Comparison of ENCODE assay signal across 13 cellular contexts in genomic region chr13:32731576-32731975, GRCh38.
DNase-seq lines count a peak whose midpoint lies in the region; ATAC-seq and TF ChIP-seq lines count a peak whose summit lies in the region.
"Had no signal": no experiment of that assay in that cellular context is flagged by ENCODE, and none has a peak within 500 bp of the region (broad histone marks: within the 10 kb centered on the region; RNA-seq: fewer than 3 reads in every experiment).

No MANE protein-coding gene starts in this region.

- no peaks in the 10 kb centered on the region for H3K27me3 Mint-ChIP-seq in MCF 10A (ENCODE audit: insufficient read depth, unreplicated experiment)
- H3K27me3 Mint-ChIP-seq in activated CD4-positive, alpha-beta memory T cell treated with anti-CD3 and anti-CD28 coated beads, Interleukin-2, amount 10 ng/mL, durations not matched to agents 7 days and 5 days: no peaks in the 10 kb centered on the region
- H3K27me3 Mint-ChIP-seq in stimulated activated naive CD8-positive, alpha-beta T cell treated with anti-CD3 and anti-CD28 coated beads, Interleukin-15, Interleukin-2, amounts not matched to agents 100 ng/mL and 50 ng/mL, for 24 hours: no peaks in the 10 kb centered on the region

- no peak overlapping the region for H3K4me3 ChIP-seq in breast epithelium

- no peak overlapping the region for H3K4me3 Mint-ChIP-seq in MCF 10A (ENCODE audit: unreplicated experiment)
- no peak overlapping the region for H3K4me3 Mint-ChIP-seq in activated CD4-positive, alpha-beta memory T cell treated with anti-CD3 and anti-CD28 coated beads, Interleukin-2, amount 10 ng/mL, durations not matched to agents 7 days and 5 days
- peak overlapping the region; percentile 18 for H3K4me3 Mint-ChIP-seq in stimulated activated naive CD8-positive, alpha-beta T cell treated with anti-CD3 and anti-CD28 coated beads, Interleukin-15, Interleukin-2, amounts not matched to agents 100 ng/mL and 50 ng/mL, for 24 hours
- H3K4me3 Mint-ChIP-seq: CD14-positive monocyte had no signal

- POLR2A ChIA-PET in MCF 10A (lab: Yijun Ruan, JAX): interaction anchor here (1.1 kb wide), 1 partner anchor 60 kb away, joined by 3 read pairs; no protein-coding TSS in a partner anchor
- POLR2A ChIA-PET in activated CD4-positive, alpha-beta memory T cell treated with anti-CD3 and anti-CD28 coated beads, Interleukin-2, amount 10 ng/mL, durations not matched to agents 7 days and 5 days (lab: Charles Lee): no interaction called here

- CTCF ChIA-PET in MCF 10A (lab: Yijun Ruan, JAX): interaction anchor here (0.6 to 0.8 kb wide), 2 partner anchors 472 to 514 kb away, joined by 3 to 4 read pairs; no protein-coding TSS in a partner anchor
- CTCF ChIA-PET in activated CD4-positive, alpha-beta memory T cell treated with anti-CD3 and anti-CD28 coated beads, Interleukin-2, amount 10 ng/mL, durations not matched to agents 7 days and 5 days (lab: Charles Lee): no interaction called here

- peak overlapping the region; percentile 46 for H3K27ac Mint-ChIP-seq in MCF 10A (ENCODE audit: low read depth, unreplicated experiment)
- peak overlapping the region; percentile 23 for H3K27ac Mint-ChIP-seq in activated CD4-positive, alpha-beta memory T cell treated with anti-CD3 and anti-CD28 coated beads, Interleukin-2, amount 10 ng/mL, durations not matched to agents 7 days and 5 days
- peak overlapping the region; percentile 68 for H3K27ac Mint-ChIP-seq in stimulated activated naive CD8-positive, alpha-beta T cell treated with anti-CD3 and anti-CD28 coated beads, Interleukin-15, Interleukin-2, amounts not matched to agents 100 ng/mL and 50 ng/mL, for 24 hours

- no peaks in the 10 kb centered on the region for H3K36me3 Mint-ChIP-seq in MCF 10A (ENCODE audit: insufficient read depth, unreplicated experiment)
- H3K36me3 Mint-ChIP-seq in activated CD4-positive, alpha-beta memory T cell treated with anti-CD3 and anti-CD28 coated beads, Interleukin-2, amount 10 ng/mL, durations not matched to agents 7 days and 5 days (ENCODE audit: low read depth): peaks cover 44% of the 10 kb centered on the region
- H3K36me3 Mint-ChIP-seq in stimulated activated naive CD8-positive, alpha-beta T cell treated with anti-CD3 and anti-CD28 coated beads, Interleukin-15, Interleukin-2, amounts not matched to agents 100 ng/mL and 50 ng/mL, for 24 hours (ENCODE audit: low read depth): peaks cover 46% of the 10 kb centered on the region

- no peaks in the 10 kb centered on the region for H3K27me3 ChIP-seq in breast epithelium

- no peaks in the 10 kb centered on the region for H3K36me3 ChIP-seq in breast epithelium

- no peaks in the 10 kb centered on the region for H3K9me3 ChIP-seq in breast epithelium

- TF ChIP-seq CTCF in MCF 10A (IDR thresholded peaks at IDR 0.05; ENCODE audit: unreplicated experiment) (no peak), breast epithelium (IDR thresholded peaks at IDR 0.05) (no peak)

- H3K9me3 Mint-ChIP-seq in MCF 10A (ENCODE audit: unreplicated experiment): no peaks in the 10 kb centered on the region
- peaks cover 6% of the 10 kb centered on the region for H3K9me3 Mint-ChIP-seq in activated CD4-positive, alpha-beta memory T cell treated with anti-CD3 and anti-CD28 coated beads, Interleukin-2, amount 10 ng/mL, durations not matched to agents 7 days and 5 days
- peaks cover 5% of the 10 kb centered on the region for H3K9me3 Mint-ChIP-seq in stimulated activated naive CD8-positive, alpha-beta T cell treated with anti-CD3 and anti-CD28 coated beads, Interleukin-15, Interleukin-2, amounts not matched to agents 100 ng/mL and 50 ng/mL, for 24 hours

- ATAC-seq in GM21360 (IDR thresholded peaks at IDR 0.05; ENCODE audit: unreplicated experiment): no peak

- peaks cover 38% of the 10 kb centered on the region for H3K4me1 Mint-ChIP-seq in MCF 10A (ENCODE audit: insufficient read depth, unreplicated experiment)
- H3K4me1 Mint-ChIP-seq in activated CD4-positive, alpha-beta memory T cell treated with anti-CD3 and anti-CD28 coated beads, Interleukin-2, amount 10 ng/mL, durations not matched to agents 7 days and 5 days: peaks cover 26% of the 10 kb centered on the region
- H3K4me1 Mint-ChIP-seq in stimulated activated naive CD8-positive, alpha-beta T cell treated with anti-CD3 and anti-CD28 coated beads, Interleukin-15, Interleukin-2, amounts not matched to agents 100 ng/mL and 50 ng/mL, for 24 hours (ENCODE audit: low read depth): peaks cover 47% of the 10 kb centered on the region

- intact Hi-C loops in MCF 10A (cut with micrococcal nuclease) (no loop called here), breast epithelium (cut with DNase I; ENCODE audit: low total_unique reads) (no loop called here), head of caudate nucleus (cut with DNase I) (no loop called here)

- no TSS peak for BruUV-seq in MCF 10A (replicated peaks; lab: Mats Ljungman, UMichigan)

- H3K27ac ChIP-seq in breast epithelium: peak overlapping the region in 1 of 2 donors; percentile 30
- H3K27ac ChIP-seq: HL-60 had no signal

- peak; percentile 62 for DNase-seq in MCF 10A (ENCODE audit: unreplicated experiment)
- no peak for DNase-seq in breast epithelium (ENCODE audit: low spot score in 2 of 2)
- DNase-seq in activated CD4-positive, alpha-beta memory T cell treated with anti-CD3 and anti-CD28 coated beads, Interleukin-2, amount 10 ng/mL, durations not matched to agents 7 days and 5 days: no peak
- DNase-seq in fibroblast of peridontal ligament (ENCODE audit: extremely low read depth): peak; percentile 31
- DNase-seq in head of caudate nucleus: no peak
- no peak for DNase-seq in NCI-H1694 treated with DMSO at 0.1 percent for 48 hours (lab: John Stamatoyannopoulos, UW)
- DNase-seq: aorta, H7, NCI-H69 had no signal

- no peak for TF ChIP-seq POLR2A in breast epithelium (IDR thresholded peaks at IDR 0.05)

- no peaks in the 10 kb centered on the region for H3K4me1 ChIP-seq in breast epithelium

Comparison
In these comparisons a context has a peak if more than half of its experiments do, and no peak if none do; other contexts are left out.
1. DNase-seq: peak in MCF 10A (single experiment) and fibroblast of peridontal ligament (single experiment); none in breast epithelium (0 of 2), activated CD4-positive, alpha-beta memory T cell treated with anti-CD3 and anti-CD28 coated beads, Interleukin-2, amount 10 ng/mL, durations not matched to agents 7 days and 5 days (single experiment), head of caudate nucleus (0 of 42) and NCI-H1694 treated with DMSO at 0.1 percent for 48 hours (single experiment).
2. Peak in every context shown above with its lines, with median percentiles within 50 percentile points of each other: H3K27ac Mint-ChIP-seq.